ENCODE assay signal across 29 cellular contexts in genomic region chr13:35594096-35594495, GRCh38.
"Had no signal": no experiment of that assay in that cellular context is flagged by ENCODE, and none has a peak within 500 bp of the region (broad histone marks: within the 10 kb centered on the region; RNA-seq: fewer than 3 reads in every experiment).

No MANE protein-coding gene starts in this region.

- H3K27me3 Mint-ChIP-seq: naive thymus-derived CD8-positive, alpha-beta T cell; natural killer cell treated with Interleukin-12 subunit alpha and Interleukin-12 subunit beta and Interleukin-15 and Interleukin-18, amount 100 ng/mL, for 72 hours; progenitor cell of endocrine pancreas; stimulated activated memory B cell treated with anti-CD40 and anti-IgM and Interleukin-4, amounts not matched to agents 10 μg/mL and 1 μg/mL and 100 μg/mL, for 72 hours; stimulated activated naive CD8-positive, alpha-beta T cell treated with anti-CD3 and anti-CD28 coated beads, Interleukin-15, amount 100 ng/mL, for 72 hours had no signal

- H3K27ac Mint-ChIP-seq: naive thymus-derived CD8-positive, alpha-beta T cell; natural killer cell treated with Interleukin-12 subunit alpha and Interleukin-12 subunit beta and Interleukin-15 and Interleukin-18, amount 100 ng/mL, for 72 hours; nephron progenitor cell; progenitor cell of endocrine pancreas; stimulated activated memory B cell treated with anti-CD40 and anti-IgM and Interleukin-4, amounts not matched to agents 10 μg/mL and 1 μg/mL and 100 μg/mL, for 72 hours; stimulated activated naive CD8-positive, alpha-beta T cell treated with anti-CD3 and anti-CD28 coated beads, Interleukin-15, amount 100 ng/mL, for 72 hours; type B pancreatic cell had no signal

- H3K36me3 Mint-ChIP-seq: natural killer cell treated with Interleukin-12 subunit alpha and Interleukin-12 subunit beta and Interleukin-15 and Interleukin-18, amount 100 ng/mL, for 72 hours; type B pancreatic cell had no signal

- DNase-seq: naive thymus-derived CD8-positive, alpha-beta T cell; nephron progenitor cell; nucleus accumbens; ovary; posterior cingulate gyrus; psoas muscle; right cardiac atrium; right lobe of liver; sigmoid colon; small intestine; stimulated activated CD4-positive, alpha-beta T cell treated with anti-CD3 and anti-CD28 coated beads, Interleukin-15, amount 100 ng/mL, for 24 hours; stimulated activated CD4-positive, alpha-beta T cell treated with anti-CD3 and anti-CD28 coated beads, Interleukin-2, amount 100 ng/mL, for 24 hours; stimulated activated CD4-positive, alpha-beta T cell treated with anti-CD3 and anti-CD28 coated beads, Interleukin-2, amount 100 ng/mL, for 48 hours; stimulated activated CD4-positive, alpha-beta T cell treated with anti-CD3 and anti-CD28 coated beads, Interleukin-4, amount 100 ng/mL, for 24 hours; stimulated activated CD8-positive, alpha-beta memory T cell treated with anti-CD3 and anti-CD28 coated beads, Interleukin-4, amount 100 ng/mL, for 48 hours; stimulated activated naive CD4-positive, alpha-beta T cell; stimulated activated naive CD8-positive, alpha-beta T cell treated with anti-CD3 and anti-CD28 coated beads, Interleukin-15, amount 100 ng/mL, for 72 hours; stimulated activated naive CD8-positive, alpha-beta T cell treated with anti-CD3 and anti-CD28 coated beads, Interleukin-15, Interleukin-2, amounts not matched to agents 100 U/mL and 50 U/mL, for 24 hours; substantia nigra; testis; tibial artery; transverse colon; upper lobe of right lung; uterus had no signal

- H3K4me3 Mint-ChIP-seq: naive thymus-derived CD8-positive, alpha-beta T cell; natural killer cell treated with Interleukin-12 subunit alpha and Interleukin-12 subunit beta and Interleukin-15 and Interleukin-18, amount 100 ng/mL, for 72 hours; nephron progenitor cell; neural crest cell; stimulated activated memory B cell treated with anti-CD40 and anti-IgM and Interleukin-4, amounts not matched to agents 10 μg/mL and 1 μg/mL and 100 μg/mL, for 72 hours; stimulated activated naive CD8-positive, alpha-beta T cell treated with anti-CD3 and anti-CD28 coated beads, Interleukin-15, amount 100 ng/mL, for 72 hours; type B pancreatic cell had no signal

- H3K9me3 Mint-ChIP-seq: naive thymus-derived CD8-positive, alpha-beta T cell; natural killer cell treated with Interleukin-12 subunit alpha and Interleukin-12 subunit beta and Interleukin-15 and Interleukin-18, amount 100 ng/mL, for 72 hours; nephron progenitor cell; neural crest cell; stimulated activated memory B cell treated with anti-CD40 and anti-IgM and Interleukin-4, amounts not matched to agents 10 μg/mL and 1 μg/mL and 100 μg/mL, for 72 hours; stimulated activated naive CD8-positive, alpha-beta T cell treated with anti-CD3 and anti-CD28 coated beads, Interleukin-15, amount 100 ng/mL, for 72 hours; type B pancreatic cell had no signal

- H3K4me1 Mint-ChIP-seq: naive thymus-derived CD8-positive, alpha-beta T cell; stimulated activated memory B cell treated with anti-CD40 and anti-IgM and Interleukin-4, amounts not matched to agents 10 μg/mL and 1 μg/mL and 100 μg/mL, for 72 hours; stimulated activated naive CD8-positive, alpha-beta T cell treated with anti-CD3 and anti-CD28 coated beads, Interleukin-15, amount 100 ng/mL, for 72 hours had no signal
